ENCODE assay signal across 9 cellular contexts in the genomic region with DNA sequence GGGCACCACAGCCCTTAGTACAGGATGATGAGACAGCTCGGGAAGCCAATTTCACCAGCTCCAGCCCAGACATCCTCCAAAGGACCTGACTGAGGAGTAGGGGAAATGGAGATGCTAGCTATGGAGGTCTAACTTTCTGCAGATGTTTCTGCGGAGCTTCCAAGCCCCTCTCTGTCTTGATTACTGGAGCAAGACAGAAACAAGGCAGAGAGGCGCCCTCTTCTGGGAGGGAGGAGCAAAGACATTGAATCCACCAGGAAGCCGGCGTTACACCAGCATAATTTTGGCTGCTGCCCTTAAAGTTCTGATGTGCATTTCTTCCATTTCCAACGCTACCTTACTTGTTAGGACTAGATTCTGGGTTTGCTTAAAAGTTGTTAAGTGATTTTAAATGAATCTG.
DNase-seq lines count a peak whose midpoint lies in the region; ATAC-seq, FAIRE-seq and TF ChIP-seq lines count a peak whose summit lies in the region.
"Had no signal": no experiment of that assay in that cellular context is flagged by ENCODE, and none has a peak within 500 bp of the region (broad histone marks: within the 10 kb centered on the region; RNA-seq: fewer than 3 reads in every experiment).

No MANE protein-coding gene starts in this region.

- POLR2A ChIA-PET in H1 (lab: Charles Lee; ENCODE audit: partially characterized antibody) = interaction anchor here (0.6 to 1.1 kb wide), 3 partner anchors 9 to 112 kb away, joined by 3 to 5 read pairs (median 3); no protein-coding TSS in a partner anchor

- H3K18ac ChIP-seq in H1 (ENCODE audit: extremely low read depth, low read length) = no peak overlapping the region

- no peak overlapping the region for H3K27ac ChIP-seq in H1 (ENCODE audit: low read depth, low read length)

- no peak overlapping the region for H2BK120ac ChIP-seq in H1 (replicated peaks; ENCODE audit: low read depth, low read length)

- no peak overlapping the region for H2BK20ac ChIP-seq in H1 (ENCODE audit: low read length)

- no peak overlapping the region for H3K9ac ChIP-seq in H1 (replicated peaks in 1 of 4; ENCODE audit: extremely low read depth in 1 of 4, low read depth in 3 of 4, low read length in 3 of 4)

- ATAC-seq in left lobe of liver (no peak), HG02981 (IDR thresholded peaks at IDR 0.05; ENCODE audit: unreplicated experiment) (no peak)
- ATAC-seq: mucosa of descending colon had no signal

- no peak overlapping the region for H2BK5ac ChIP-seq in H1 (ENCODE audit: low read depth, low read length)

- H3K9me3 ChIP-seq in H1 (ENCODE audit: insufficient read depth in 2 of 2, low read depth in 1 of 2, low read length in 1 of 2) = no peaks in the 10 kb centered on the region
- H3K9me3 ChIP-seq: mucosa of descending colon had no signal

- TF ChIP-seq CTCF in GM10266 (IDR thresholded peaks at IDR 0.05; ENCODE audit: control insufficient read depth, insufficient read depth, low read depth, missing control alignments) = peak; percentile 59
- peak; percentile 70 to 94 (median 87) for TF ChIP-seq CTCF in H1 (IDR thresholded peaks at IDR 0.05; ENCODE audit: control extremely low read depth in 1 of 3, insufficient read depth in 1 of 3, low read depth in 1 of 3, low read length in 3 of 3)

- H3K56ac ChIP-seq in H1 (replicated peaks; ENCODE audit: insufficient read length, low read depth, low read length) = no peak overlapping the region

- no peak overlapping the region for H2BK15ac ChIP-seq in H1 (ENCODE audit: low read length)

- no peak for TF ChIP-seq EP300 in H1 (IDR thresholded peaks at IDR 0.05; ENCODE audit: borderline replicate concordance in 1 of 2, low read depth in 2 of 2, low read length in 2 of 2)

- FAIRE-seq in H1 (lab: Jason Lieb, UNC) = peak; percentile 32
- no peak for FAIRE-seq in frontal cortex (lab: Jason Lieb, UNC)
- no peak for FAIRE-seq in GM19239 (lab: Jason Lieb, UNC)

- no peak overlapping the region for H4K5ac ChIP-seq in H1 (ENCODE audit: insufficient read length, low read depth, low read length)

- CTCF ChIA-PET in H1 (lab: Charles Lee; ENCODE audit: partially characterized antibody) = interaction anchor here (0.6 to 34.3 kb wide), 16 partner anchors 3 to 1527 kb away, joined by 3 to 1064 read pairs (median 4); no protein-coding TSS in a partner anchor

- no peak overlapping the region for H4K8ac ChIP-seq in H1 (ENCODE audit: extremely low read depth, insufficient read depth, low read length)

- H3K79me1 ChIP-seq in H1 (ENCODE audit: low read depth, low read length) = no peaks in the 10 kb centered on the region

- H2AK5ac ChIP-seq in H1 (ENCODE audit: low read depth, low read length) = no peak overlapping the region

- peaks cover 44 to 66% (median 60%) of the 10 kb centered on the region in 4 experiments for H3K27me3 ChIP-seq in H1 (replicated peaks in 1 of 4; ENCODE audit: control insufficient read depth in 3 of 4, extremely low read depth in 1 of 4, insufficient read depth in 3 of 4, low read length in 3 of 4)

- no peak overlapping the region; a peak in 1 of 8 replicates for H3K4me3 ChIP-seq in H1 (ENCODE audit: extremely low read depth in 1 of 4, insufficient read depth in 2 of 4, low read depth in 3 of 4, low read length in 4 of 4)
- H3K4me3 ChIP-seq: mucosa of descending colon had no signal

- H4K20me1 ChIP-seq in H1 (replicated peaks in 1 of 2; ENCODE audit: control insufficient read depth in 1 of 2, insufficient read depth in 2 of 2, low read length in 2 of 2) = peaks cover 2 to 7% of the 10 kb centered on the region in 2 experiments

- no peaks in the 10 kb centered on the region for H3K36me3 ChIP-seq in H1 (ENCODE audit: control insufficient read depth in 2 of 4, insufficient read depth in 4 of 4, low read length in 3 of 4)

- peak; percentile 38 for DNase-seq in 8988T
- no peak for DNase-seq in GM10266 (ENCODE audit: extremely low spot score)
- peak; percentile 17 for DNase-seq in NCI-H460 (ENCODE audit: extremely low read depth, low read depth)
- DNase-seq in H1 (ENCODE audit: low read depth in 1 of 2, low spot score in 2 of 2) = peak in 1 of 2 experiments; percentile 70
- DNase-seq in left lobe of liver (ENCODE audit: low spot score) = no peak
- no peak for DNase-seq in frontal cortex (ENCODE audit: low spot score in 2 of 2)
- DNase-seq in GM19239 (ENCODE audit: insufficient read length, low spot score) = no peak

- no peak overlapping the region for H3K23ac ChIP-seq in H1 (ENCODE audit: insufficient read length)

- peak overlapping the region; percentile 3 to 50; a peak in 3 of 4 replicates for H3K4me2 ChIP-seq in H1 (ENCODE audit: insufficient read depth in 1 of 2, low read depth in 2 of 2, low read length in 2 of 2)

- no peak overlapping the region for H2BK12ac ChIP-seq in H1 (ENCODE audit: low read depth, low read length)

- no peaks in the 10 kb centered on the region for H3K79me2 ChIP-seq in H1 (ENCODE audit: control insufficient read depth in 1 of 2, insufficient read depth in 2 of 2, low read length in 2 of 2)

- H3K4ac ChIP-seq in H1 (replicated peaks; ENCODE audit: insufficient read length, low read depth, low read length) = no peak overlapping the region

- H2AFZ ChIP-seq in H1 (ENCODE audit: low read length) = 0 out of 2 replicates have a peak overlapping the region, but pooled peaks have one; percentile 95

- peak; percentile 85 to 86 for TF ChIP-seq RAD21 in H1 (IDR thresholded peaks at IDR 0.05 in 1 of 2, conservative IDR thresholded peaks at IDR 0.05 in 1 of 2; ENCODE audit: low read depth in 2 of 2, low read length in 2 of 2)

- H3K4me1 ChIP-seq in H1 (replicated peaks in 1 of 4; ENCODE audit: control insufficient read depth in 3 of 4, insufficient read depth in 4 of 4, low read length in 3 of 4) = peaks cover 5 to 15% (median 6%) of the 10 kb centered on the region in 4 experiments

- no peak for TF ChIP-seq POLR2A in H1 (IDR thresholded peaks at IDR 0.05; ENCODE audit: control extremely low read depth in 1 of 2, low read depth in 2 of 2, low read length in 2 of 2)

- H4K91ac ChIP-seq in H1 (replicated peaks; ENCODE audit: insufficient read length, low read length) = no peak overlapping the region

- H3K14ac ChIP-seq in H1 (ENCODE audit: insufficient read length) = no peak overlapping the region

- peaks cover 8% of the 10 kb centered on the region; the same call in 1 of the 2 replicates for H3K23me2 ChIP-seq in H1 (ENCODE audit: low read depth, low read length)

- 9% methylated on average over 6 of the region's 6 CpGs; no CpG with 5 or more reads in 1 of the 2 experiments for WGBS in H1 (ENCODE audit: extremely low coverage in 1 of 2, insufficient coverage in 1 of 2, insufficient read length in 1 of 2, insufficient replicate concordance in 2 of 2, low coverage in 1 of 2, low lambda C conversion rate in 2 of 2, missing lambda C conversion rate in 1 of 2), 2 experiments

TF ChIP-seq in H1, 55 proteins besides CTCF, POLR2A, EP300 and RAD21:
- TF ChIP-seq CBX8 (IDR thresholded peaks at IDR 0.05; ENCODE audit: borderline replicate concordance, low read depth, low read length) = no peak
- TF ChIP-seq TEAD4 (IDR thresholded peaks at IDR 0.05; ENCODE audit: low read depth, low read length) = no peak

Comparison
In these comparisons a context has a peak if more than half of its experiments do, and no peak if none do; other contexts are left out.
1. DNase-seq: peak in 8988T (single experiment) and NCI-H460 (single experiment); none in GM10266 (single experiment), left lobe of liver (single experiment), frontal cortex (0 of 2) and GM19239 (single experiment).